1 cellular context compared by ENCODE assay signal in the genomic region with DNA sequence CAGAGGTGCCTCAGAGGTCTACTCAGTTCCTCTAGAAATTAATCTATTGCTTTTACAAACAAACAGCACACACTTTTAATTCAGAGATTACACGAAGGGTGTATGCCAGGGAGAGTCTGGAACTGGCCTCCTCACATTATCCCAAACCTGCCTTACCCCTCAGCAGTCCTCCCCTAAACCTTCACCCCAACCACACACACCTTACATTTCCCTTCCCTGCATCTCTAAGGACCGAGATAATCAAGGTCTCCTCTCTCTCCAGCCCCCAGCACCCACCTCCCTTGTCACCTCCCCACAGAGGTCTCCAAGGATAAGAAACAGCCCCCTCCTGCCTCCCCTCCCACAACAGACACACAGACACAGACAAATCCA.
TF ChIP-seq lines count a peak whose summit lies in the region.

No MANE protein-coding gene starts in this region.

TF ChIP-seq in GM23338, 12 proteins besides CTCF, POLR2A, EP300 and RAD21 (continued from another document):
- TF ChIP-seq, protein P1, sequence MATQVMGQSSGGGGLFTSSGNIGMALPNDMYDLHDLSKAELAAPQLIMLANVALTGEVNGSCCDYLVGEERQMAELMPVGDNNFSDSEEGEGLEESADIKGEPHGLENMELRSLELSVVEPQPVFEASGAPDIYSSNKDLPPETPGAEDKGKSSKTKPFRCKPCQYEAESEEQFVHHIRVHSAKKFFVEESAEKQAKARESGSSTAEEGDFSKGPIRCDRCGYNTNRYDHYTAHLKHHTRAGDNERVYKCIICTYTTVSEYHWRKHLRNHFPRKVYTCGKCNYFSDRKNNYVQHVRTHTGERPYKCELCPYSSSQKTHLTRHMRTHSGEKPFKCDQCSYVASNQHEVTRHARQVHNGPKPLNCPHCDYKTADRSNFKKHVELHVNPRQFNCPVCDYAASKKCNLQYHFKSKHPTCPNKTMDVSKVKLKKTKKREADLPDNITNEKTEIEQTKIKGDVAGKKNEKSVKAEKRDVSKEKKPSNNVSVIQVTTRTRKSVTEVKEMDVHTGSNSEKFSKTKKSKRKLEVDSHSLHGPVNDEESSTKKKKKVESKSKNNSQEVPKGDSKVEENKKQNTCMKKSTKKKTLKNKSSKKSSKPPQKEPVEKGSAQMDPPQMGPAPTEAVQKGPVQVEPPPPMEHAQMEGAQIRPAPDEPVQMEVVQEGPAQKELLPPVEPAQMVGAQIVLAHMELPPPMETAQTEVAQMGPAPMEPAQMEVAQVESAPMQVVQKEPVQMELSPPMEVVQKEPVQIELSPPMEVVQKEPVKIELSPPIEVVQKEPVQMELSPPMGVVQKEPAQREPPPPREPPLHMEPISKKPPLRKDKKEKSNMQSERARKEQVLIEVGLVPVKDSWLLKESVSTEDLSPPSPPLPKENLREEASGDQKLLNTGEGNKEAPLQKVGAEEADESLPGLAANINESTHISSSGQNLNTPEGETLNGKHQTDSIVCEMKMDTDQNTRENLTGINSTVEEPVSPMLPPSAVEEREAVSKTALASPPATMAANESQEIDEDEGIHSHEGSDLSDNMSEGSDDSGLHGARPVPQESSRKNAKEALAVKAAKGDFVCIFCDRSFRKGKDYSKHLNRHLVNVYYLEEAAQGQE (IDR thresholded peaks at IDR 0.05; ENCODE audit: unreplicated experiment): no peak
- TF ChIP-seq EZH2 (IDR thresholded peaks at IDR 0.05; ENCODE audit: low read depth, unreplicated experiment): no peak
